31 cellular contexts compared by ENCODE assay signal in the genomic region with DNA sequence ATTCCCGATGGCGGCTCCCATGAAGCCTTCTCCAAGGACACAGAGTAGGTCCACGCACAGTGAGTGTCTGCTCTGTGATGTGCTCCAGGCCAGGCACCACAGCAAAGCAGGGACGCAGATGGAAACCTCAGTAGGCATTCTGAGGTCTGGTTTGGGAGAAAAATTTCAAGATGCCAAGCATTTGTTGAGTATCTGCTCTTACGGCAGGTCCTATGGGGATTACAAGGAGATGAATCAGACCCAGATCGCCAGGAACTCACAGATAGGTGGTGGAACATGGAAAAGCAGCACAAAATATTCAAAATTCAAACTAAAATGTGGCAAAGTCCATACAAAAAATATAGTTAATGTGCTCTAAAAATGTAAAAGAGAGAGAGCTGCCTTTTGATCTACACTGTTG.
"Had no signal": no experiment of that assay in that cellular context is flagged by ENCODE, and none has a peak within 500 bp of the region (broad histone marks: within the 10 kb centered on the region; RNA-seq: fewer than 3 reads in every experiment).

No MANE protein-coding gene starts in this region.

- H3K36me3 ChIP-seq: breast epithelium, Peyer's patch, SJSA1 had no signal

- H3K4me1 ChIP-seq: breast epithelium, Peyer's patch, SJSA1 had no signal

- DNase-seq: activated CD4-positive, alpha-beta memory T cell treated with anti-CD3 and anti-CD28 coated beads, Interleukin-2, amount 10 ng/mL, durations not matched to agents 7 days and 5 days; activated CD4-positive, alpha-beta T cell treated with anti-CD3 and anti-CD28 coated beads for 4 hours; activated gamma-delta T cell; activated naive CD4-positive, alpha-beta T cell treated with anti-CD3 and anti-CD28 coated beads for 36 hours; activated naive CD8-positive, alpha-beta T cell treated with anti-CD3 and anti-CD28 coated beads, Interleukin-2, amount 50 U/mL, for 24 hours; activated T-cell treated with anti-CD3 and anti-CD28 coated beads, Interleukin-2, amount 50 U/mL, for 1 hour; activated T-cell treated with anti-CD3 and anti-CD28 coated beads, Interleukin-2, amount 50 U/mL, for 72 hours; anterior cingulate cortex; IMR-90; NCI-H1105; NCI-H1417 treated with DMSO at 0.1 percent for 48 hours; NCI-H187 treated with DMSO at 0.1 percent for 48 hours; NCI-H2081; NCI-H226; NCI-H446 treated with DMSO at 0.1 percent for 48 hours; NCI-H524 treated with DMSO at 0.1 percent for 48 hours; PC-3; Peyer's patch; RPMI8226; SHP77 treated with DMSO at 0.1 percent for 48 hours; SK-N-SH had no signal

- H3K9me3 Mint-ChIP-seq: activated naive CD4-positive, alpha-beta T cell treated with anti-CD3 and anti-CD28 coated beads, Interleukin-2, amount 50 U/mL, for 72 hours; T-helper 1 cell treated with Interleukin-12 subunit alpha and Interleukin-12 subunit beta and Interleukin-4 antibody, amounts not matched to agents 30 μg/mL and 1 μg/mL, for 36 hours; T-helper 2 cell treated with Interferon-gamma antibody and Interleukin-4, amounts not matched to agents 5 μg/mL and 100 μg/mL, for 36 hours had no signal

- H3K4me2 ChIP-seq: SK-N-SH had no signal

- H3K9me3 ChIP-seq: Peyer's patch, SJSA1 had no signal

- H3K27me3 ChIP-seq: breast epithelium, Peyer's patch, SJSA1 had no signal

- H3K4me1 Mint-ChIP-seq: activated CD4-positive, alpha-beta memory T cell treated with anti-CD3 and anti-CD28 coated beads, Interleukin-2, amount 10 ng/mL, durations not matched to agents 7 days and 5 days; activated naive CD8-positive, alpha-beta T cell treated with anti-CD3 and anti-CD28 coated beads, Interleukin-2, amount 50 U/mL, for 24 hours had no signal

- H3K27ac Mint-ChIP-seq: activated CD4-positive, alpha-beta memory T cell treated with anti-CD3 and anti-CD28 coated beads, Interleukin-2, amount 10 ng/mL, durations not matched to agents 7 days and 5 days; activated naive CD4-positive, alpha-beta T cell treated with anti-CD3 and anti-CD28 coated beads for 36 hours; activated naive CD4-positive, alpha-beta T cell treated with anti-CD3 and anti-CD28 coated beads, Interleukin-2, amount 50 U/mL, for 72 hours; activated naive CD8-positive, alpha-beta T cell treated with anti-CD3 and anti-CD28 coated beads, Interleukin-2, amount 50 U/mL, for 24 hours; activated T-cell treated with anti-CD3 and anti-CD28 coated beads, Interleukin-2, amount 50 U/mL, for 72 hours; activated T-helper 2 cell treated with anti-CD3 and anti-CD28 coated beads, Interferon-gamma antibody, Interleukin-2, Interleukin-4, amounts not matched to agents 10 μg/mL and 5 μg/mL and 100 μg/mL, durations not matched to agents 14 hours and 24 hours and 36 hours; T-helper 1 cell treated with Interleukin-12 subunit alpha and Interleukin-12 subunit beta and Interleukin-4 antibody, amounts not matched to agents 30 μg/mL and 1 μg/mL, for 36 hours; T-helper 2 cell treated with Interferon-gamma antibody and Interleukin-4, amounts not matched to agents 5 μg/mL and 100 μg/mL, for 36 hours; WTC11 had no signal

- H3K27me3 Mint-ChIP-seq: activated naive CD8-positive, alpha-beta T cell treated with anti-CD3 and anti-CD28 coated beads, Interleukin-2, amount 50 U/mL, for 24 hours had no signal

- ATAC-seq: activated CD4-positive, CD25-positive, alpha-beta regulatory T cell treated with anti-CD3 and anti-CD28 coated beads, Interleukin-2, amount 50 U/mL, for 24 hours; activated naive CD4-positive, alpha-beta T cell treated with anti-CD3 and anti-CD28 coated beads, Interleukin-2, amount 50 U/mL, for 72 hours; activated naive CD8-positive, alpha-beta T cell treated with anti-CD3 and anti-CD28 coated beads, Interleukin-2, amount 50 U/mL, for 24 hours; activated T-cell treated with anti-CD3 and anti-CD28 coated beads, Interleukin-2, amount 50 U/mL, for 72 hours; K562; PC-3; WTC11 had no signal

- H3K9ac ChIP-seq: SK-N-SH had no signal

- H3K4me3 Mint-ChIP-seq: activated CD4-positive, alpha-beta memory T cell treated with anti-CD3 and anti-CD28 coated beads, Interleukin-2, amount 10 ng/mL, durations not matched to agents 7 days and 5 days; activated naive CD4-positive, alpha-beta T cell treated with anti-CD3 and anti-CD28 coated beads for 36 hours; activated naive CD8-positive, alpha-beta T cell treated with anti-CD3 and anti-CD28 coated beads, Interleukin-2, amount 50 U/mL, for 24 hours; activated T-cell treated with anti-CD3 and anti-CD28 coated beads, Interleukin-2, amount 50 U/mL, for 72 hours; T-helper 1 cell treated with Interleukin-12 subunit alpha and Interleukin-12 subunit beta and Interleukin-4 antibody, amounts not matched to agents 30 μg/mL and 1 μg/mL, for 36 hours; T-helper 2 cell treated with Interferon-gamma antibody and Interleukin-4, amounts not matched to agents 5 μg/mL and 100 μg/mL, for 36 hours; WTC11 had no signal

- H3K27ac ChIP-seq: breast epithelium, Peyer's patch, SJSA1 had no signal

- FAIRE-seq: K562, TTC549 had no signal

- H3K4me3 ChIP-seq: breast epithelium, K562, Peyer's patch, SJSA1 had no signal
